In the genomic region with DNA sequence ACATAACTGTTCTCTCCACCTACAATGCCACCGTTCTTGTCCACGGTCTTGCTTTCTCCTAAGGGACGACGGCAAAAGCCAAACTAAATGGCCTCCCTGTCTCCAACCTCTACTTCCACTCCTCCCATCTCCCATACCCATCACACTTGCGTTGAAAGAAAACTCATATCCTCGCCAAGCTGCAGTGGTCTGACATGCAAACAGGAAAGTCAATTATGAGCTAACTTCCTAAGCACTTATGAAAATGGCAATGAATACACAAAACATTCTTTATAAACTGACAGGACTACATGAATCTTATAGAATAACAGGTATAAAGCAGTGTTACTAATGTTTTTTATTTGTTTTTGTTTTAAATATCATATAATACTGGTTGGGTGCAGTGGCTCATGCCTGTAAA, we compare ENCODE assay signal across 19 cellular contexts. TPM values are rescaled to one million over a fixed set of nuclear protein-coding genes. Genes with fewer than 3 reads are reported as not detected.
DNase-seq lines count a peak whose midpoint lies in the region; ATAC-seq and TF ChIP-seq lines count a peak whose summit lies in the region.
"Had no signal": no experiment of that assay in that cellular context is flagged by ENCODE, and none has a peak within 500 bp of the region (broad histone marks: within the 10 kb centered on the region; RNA-seq: fewer than 3 reads in every experiment).

No MANE protein-coding gene starts in this region.

- intact Hi-C loops in sigmoid colon (cut with DNase I) (no loop called here), Right ventricle myocardium superior (cut with DNase I) (no loop called here)

- H3K27ac ChIP-seq in GM23338 (ENCODE audit: low read depth) (no peak overlapping the region), sigmoid colon (no peak overlapping the region)
- H3K27ac ChIP-seq: C4-2B had no signal

- no peaks in the 10 kb centered on the region for H3K27me3 ChIP-seq in GM23338 (ENCODE audit: insufficient read depth)
- no peaks in the 10 kb centered on the region for H3K27me3 ChIP-seq in sigmoid colon
- H3K27me3 ChIP-seq: BE2C had no signal

- H3K9me3 ChIP-seq in sigmoid colon, result no peaks in the 10 kb centered on the region
- H3K9me3 ChIP-seq: BE2C had no signal

- in situ Hi-C loops in SK-MEL-5 (cut with HindIII; ENCODE audit: low pct_unique_long_range_greater_than_20kb, low sequenced_read_pairs), result no loop called here

- ATAC-seq in GM23338, result no peak
- ATAC-seq in HG03095 (IDR thresholded peaks at IDR 0.05; ENCODE audit: unreplicated experiment), result no peak
- ATAC-seq in GM19397 (IDR thresholded peaks at IDR 0.05; ENCODE audit: unreplicated experiment), result no peak
- no peak for ATAC-seq in Right ventricle myocardium superior (ENCODE audit: poor library complexity)
- ATAC-seq: HepG2 had no signal

- TF ChIP-seq CTCF in GM23338 (conservative IDR thresholded peaks at IDR 0.05; ENCODE audit: low read depth in 2 of 2) (no peak), neural crest cell (conservative IDR thresholded peaks at IDR 0.05) (no peak), sigmoid colon (IDR thresholded peaks at IDR 0.05) (no peak)

- H3F3A ChIP-seq in GM23338 (replicated peaks; ENCODE audit: low read depth), result no peaks in the 10 kb centered on the region

- H3K36me3 Mint-ChIP-seq in GM23338 (ENCODE audit: low read depth) (peaks cover 15% of the 10 kb centered on the region), neural crest cell (ENCODE audit: low read depth) (no peaks in the 10 kb centered on the region)

- peaks cover 12% of the 10 kb centered on the region; the same call in 2 of the 3 replicates for H3K4me1 Mint-ChIP-seq in GM23338
- no peaks in the 10 kb centered on the region for H3K4me1 Mint-ChIP-seq in neural crest cell

- no peaks in the 10 kb centered on the region for H3K9me3 Mint-ChIP-seq in GM23338
- no peaks in the 10 kb centered on the region for H3K9me3 Mint-ChIP-seq in neural crest cell
- H3K9me3 Mint-ChIP-seq: CD4-positive, alpha-beta T cell; IgD-negative memory B cell had no signal

- H3K4me1 ChIP-seq in GM23338 (ENCODE audit: insufficient read depth), result no peaks in the 10 kb centered on the region
- peaks cover 0 to 11% (median 6%) of the 10 kb centered on the region in 4 donors for H3K4me1 ChIP-seq in sigmoid colon

- no peaks in the 10 kb centered on the region for H3K9me2 ChIP-seq in GM23338 (ENCODE audit: insufficient read depth)

- no peaks in the 10 kb centered on the region for H3K79me2 ChIP-seq in GM23338 (replicated peaks; ENCODE audit: insufficient read depth)

- H3K4me3 Mint-ChIP-seq in GM23338 (no peak overlapping the region), neural crest cell (no peak overlapping the region)
- H3K4me3 Mint-ChIP-seq: CD4-positive, alpha-beta T cell; IgD-negative memory B cell had no signal

- no peak for TF ChIP-seq EP300 in sigmoid colon (IDR thresholded peaks at IDR 0.05)

- no peak for TF ChIP-seq POLR2A in sigmoid colon (IDR thresholded peaks at IDR 0.05)

- H3K27me3 Mint-ChIP-seq in GM23338 (ENCODE audit: insufficient read depth, low read depth, poor library complexity) (no peaks in the 10 kb centered on the region), neural crest cell (ENCODE audit: low read depth) (no peaks in the 10 kb centered on the region)
- H3K27me3 Mint-ChIP-seq: CD4-positive, alpha-beta T cell; IgD-negative memory B cell had no signal

- H3K27ac Mint-ChIP-seq in GM23338, result 0 out of 2 replicates have a peak overlapping the region, but pooled peaks have one; percentile 4
- peak overlapping the region; percentile 21 for H3K27ac Mint-ChIP-seq in neural crest cell (ENCODE audit: unreplicated experiment)
- H3K27ac Mint-ChIP-seq: CD4-positive, alpha-beta T cell; IgD-negative memory B cell had no signal

- H3K4me3 ChIP-seq in GM23338, result no peak overlapping the region
- H3K4me3 ChIP-seq in sigmoid colon, result no peak overlapping the region

- 91 to 97% methylated on average over 6 of the region's 6 CpGs for WGBS in sigmoid colon, 2 donors

- no peaks in the 10 kb centered on the region for H4K20me1 ChIP-seq in GM23338 (replicated peaks; ENCODE audit: insufficient read depth)

- DNase-seq in GM23338 (ENCODE audit: low spot score) (no peak), SK-MEL-5 (ENCODE audit: low read depth, low spot score) (peak; percentile 22), dermis microvascular lymphatic vessel endothelial cell (ENCODE audit: low read depth in 2 of 2) (peak; percentile 59 to 83), neural crest cell (ENCODE audit: low read depth, low spot score) (no peak), sigmoid colon (no peak), Right ventricle myocardium superior (no peak)
- DNase-seq: ACHN; BE2C; CD4-positive, alpha-beta T cell; DMS153; DMS79; GDM1; GOT3; H7 had no signal

- no peak overlapping the region for H3K4me2 ChIP-seq in GM23338

- H3K36me3 ChIP-seq in GM23338 (ENCODE audit: insufficient read depth) (no peaks in the 10 kb centered on the region), sigmoid colon (no peaks in the 10 kb centered on the region)
- H3K36me3 ChIP-seq: BE2C had no signal

- H2AFZ ChIP-seq in GM23338, result no peak overlapping the region

TF ChIP-seq in GM23338, 12 proteins besides CTCF, POLR2A, EP300 and RAD21 (continues in another document):
- TF ChIP-seq, protein P1, sequence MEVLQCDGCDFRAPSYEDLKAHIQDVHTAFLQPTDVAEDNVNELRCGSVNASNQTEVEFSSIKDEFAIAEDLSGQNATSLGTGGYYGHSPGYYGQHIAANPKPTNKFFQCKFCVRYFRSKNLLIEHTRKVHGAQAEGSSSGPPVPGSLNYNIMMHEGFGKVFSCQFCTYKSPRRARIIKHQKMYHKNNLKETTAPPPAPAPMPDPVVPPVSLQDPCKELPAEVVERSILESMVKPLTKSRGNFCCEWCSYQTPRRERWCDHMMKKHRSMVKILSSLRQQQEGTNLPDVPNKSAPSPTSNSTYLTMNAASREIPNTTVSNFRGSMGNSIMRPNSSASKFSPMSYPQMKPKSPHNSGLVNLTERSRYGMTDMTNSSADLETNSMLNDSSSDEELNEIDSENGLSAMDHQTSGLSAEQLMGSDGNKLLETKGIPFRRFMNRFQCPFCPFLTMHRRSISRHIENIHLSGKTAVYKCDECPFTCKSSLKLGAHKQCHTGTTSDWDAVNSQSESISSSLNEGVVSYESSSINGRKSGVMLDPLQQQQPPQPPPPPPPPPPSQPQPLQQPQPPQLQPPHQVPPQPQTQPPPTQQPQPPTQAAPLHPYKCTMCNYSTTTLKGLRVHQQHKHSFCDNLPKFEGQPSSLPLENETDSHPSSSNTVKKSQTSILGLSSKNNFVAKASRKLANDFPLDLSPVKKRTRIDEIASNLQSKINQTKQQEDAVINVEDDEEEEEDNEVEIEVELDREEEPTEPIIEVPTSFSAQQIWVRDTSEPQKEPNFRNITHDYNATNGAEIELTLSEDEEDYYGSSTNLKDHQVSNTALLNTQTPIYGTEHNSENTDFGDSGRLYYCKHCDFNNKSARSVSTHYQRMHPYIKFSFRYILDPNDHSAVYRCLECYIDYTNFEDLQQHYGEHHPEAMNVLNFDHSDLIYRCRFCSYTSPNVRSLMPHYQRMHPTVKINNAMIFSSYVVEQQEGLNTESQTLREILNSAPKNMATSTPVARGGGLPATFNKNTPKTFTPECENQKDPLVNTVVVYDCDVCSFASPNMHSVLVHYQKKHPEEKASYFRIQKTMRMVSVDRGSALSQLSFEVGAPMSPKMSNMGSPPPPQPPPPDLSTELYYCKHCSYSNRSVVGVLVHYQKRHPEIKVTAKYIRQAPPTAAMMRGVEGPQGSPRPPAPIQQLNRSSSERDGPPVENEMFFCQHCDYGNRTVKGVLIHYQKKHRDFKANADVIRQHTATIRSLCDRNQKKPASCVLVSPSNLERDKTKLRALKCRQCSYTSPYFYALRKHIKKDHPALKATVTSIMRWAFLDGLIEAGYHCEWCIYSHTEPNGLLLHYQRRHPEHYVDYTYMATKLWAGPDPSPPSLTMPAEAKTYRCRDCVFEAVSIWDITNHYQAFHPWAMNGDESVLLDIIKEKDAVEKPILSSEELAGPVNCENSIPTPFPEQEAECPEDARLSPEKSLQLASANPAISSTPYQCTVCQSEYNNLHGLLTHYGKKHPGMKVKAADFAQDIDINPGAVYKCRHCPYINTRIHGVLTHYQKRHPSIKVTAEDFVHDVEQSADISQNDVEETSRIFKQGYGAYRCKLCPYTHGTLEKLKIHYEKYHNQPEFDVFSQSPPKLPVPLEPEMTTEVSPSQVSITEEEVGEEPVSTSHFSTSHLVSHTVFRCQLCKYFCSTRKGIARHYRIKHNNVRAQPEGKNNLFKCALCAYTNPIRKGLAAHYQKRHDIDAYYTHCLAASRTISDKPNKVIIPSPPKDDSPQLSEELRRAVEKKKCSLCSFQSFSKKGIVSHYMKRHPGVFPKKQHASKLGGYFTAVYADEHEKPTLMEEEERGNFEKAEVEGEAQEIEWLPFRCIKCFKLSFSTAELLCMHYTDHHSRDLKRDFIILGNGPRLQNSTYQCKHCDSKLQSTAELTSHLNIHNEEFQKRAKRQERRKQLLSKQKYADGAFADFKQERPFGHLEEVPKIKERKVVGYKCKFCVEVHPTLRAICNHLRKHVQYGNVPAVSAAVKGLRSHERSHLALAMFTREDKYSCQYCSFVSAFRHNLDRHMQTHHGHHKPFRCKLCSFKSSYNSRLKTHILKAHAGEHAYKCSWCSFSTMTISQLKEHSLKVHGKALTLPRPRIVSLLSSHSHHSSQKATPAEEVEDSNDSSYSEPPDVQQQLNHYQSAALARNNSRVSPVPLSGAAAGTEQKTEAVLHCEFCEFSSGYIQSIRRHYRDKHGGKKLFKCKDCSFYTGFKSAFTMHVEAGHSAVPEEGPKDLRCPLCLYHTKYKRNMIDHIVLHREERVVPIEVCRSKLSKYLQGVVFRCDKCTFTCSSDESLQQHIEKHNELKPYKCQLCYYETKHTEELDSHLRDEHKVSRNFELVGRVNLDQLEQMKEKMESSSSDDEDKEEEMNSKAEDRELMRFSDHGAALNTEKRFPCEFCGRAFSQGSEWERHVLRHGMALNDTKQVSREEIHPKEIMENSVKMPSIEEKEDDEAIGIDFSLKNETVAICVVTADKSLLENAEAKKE (CRISPR knock-in tag; IDR thresholded peaks at IDR 0.05), result no peak
- TF ChIP-seq NANOG (IDR thresholded peaks at IDR 0.05; ENCODE audit: borderline replicate concordance) (no peak), CREB1 (CRISPR knock-in tag; IDR thresholded peaks at IDR 0.05; ENCODE audit: low read depth) (no peak), ZNF331 (CRISPR knock-in tag; IDR thresholded peaks at IDR 0.05; ENCODE audit: low read depth) (no peak), EZH2 (IDR thresholded peaks at IDR 0.05; ENCODE audit: low read depth, unreplicated experiment) (no peak), ZNF114 (CRISPR knock-in tag; IDR thresholded peaks at IDR 0.05) (no peak), EZH2phosphoT487 (IDR thresholded peaks at IDR 0.05; ENCODE audit: unreplicated experiment) (no peak)

RNA-seq across cellular contexts. Expression of a gene that starts 46.4 kb away (rescaled TPM):
- total RNA-seq in GM23338 (2014; rRNA removed; shearing (Covaris generic)), result 2.8 and 4.6 TPM in 2 replicates
- polyA plus RNA-seq in GM23338 (2016; fragmentation: Nextera tagmentation; extraction: Ambion mirVana) (5.6 and 6.2 TPM in 2 replicates), sigmoid colon (1 to 10 TPM; 1.4 to 2.4 (median 2.1) TPM)
- total RNA-seq in SK-MEL-5 (2014; rRNA removed; shearing (Covaris generic)), result 0.61 and 1.6 TPM in 2 replicates
- 0.69 and 0.96 TPM in 2 replicates for polyA plus RNA-seq in SK-MEL-5 (2015; cell fraction: cytosol; rRNA removed)
- polyA plus RNA-seq in SK-MEL-5 (2015; cell fraction: nucleus; rRNA removed), result 2.1 and 3.0 TPM in 2 replicates
- total RNA-seq in dermis microvascular lymphatic vessel endothelial cell (1.4 and 3.7 TPM in 2 replicates), neural crest cell (2.7 and 3.4 TPM in 2 replicates), sigmoid colon (1 to 10 TPM; 1.9 to 5.6 (median 2.9) TPM), Right ventricle myocardium superior (3.1 TPM)

Comparison
In these comparisons a context has a peak if more than half of its experiments do, and no peak if none do; other contexts are left out.
1. DNase-seq: peak in SK-MEL-5 (single experiment) and dermis microvascular lymphatic vessel endothelial cell (2 of 2); none in GM23338 (single experiment), neural crest cell (single experiment), sigmoid colon (single experiment) and Right ventricle myocardium superior (single experiment).